ENCODE assay signal across 1 cellular context in genomic region chr11:629237-629583, GRCh38.
TF ChIP-seq lines count a peak whose summit lies in the region.

No MANE protein-coding gene starts in this region.

TF ChIP-seq in WTC11, 78 proteins besides CTCF, POLR2A, EP300 and RAD21 (continued from another document):
- TF ChIP-seq IRF2 (CRISPR knock-in tag; IDR thresholded peaks at IDR 0.05; ENCODE audit: borderline replicate concordance, low read depth) (no peak), CDX4 (CRISPR knock-in tag; IDR thresholded peaks at IDR 0.05; ENCODE audit: borderline replicate concordance) (no peak), FOXP1 (CRISPR knock-in tag; IDR thresholded peaks at IDR 0.05; ENCODE audit: borderline replicate concordance) (no peak)
